Comparison of ENCODE assay signal across 9 cellular contexts in genomic region chr3:194083253-194084224, GRCh38. TPM values are rescaled to one million over a fixed set of nuclear protein-coding genes. Genes with fewer than 3 reads are reported as not detected.
DNase-seq lines count a peak whose midpoint lies in the region; ATAC-seq and TF ChIP-seq lines count a peak whose summit lies in the region.
"Had no signal": no experiment of that assay in that cellular context is flagged by ENCODE, and none has a peak within 500 bp of the region (broad histone marks: within the 10 kb centered on the region; RNA-seq: fewer than 3 reads in every experiment).

No MANE protein-coding gene starts in this region.

- H3K4me3 ChIP-seq in HEK293 (ENCODE audit: low read depth, low read length) (no peak overlapping the region), IMR-90 (ENCODE audit: insufficient read depth, low read depth, low read length) (no peak overlapping the region)

- no peak overlapping the region for H3K18ac ChIP-seq in IMR-90 (ENCODE audit: low read depth, low read length)

- intact Hi-C loops in IMR-90 (cut with micrococcal nuclease), result no loop called here

- TF ChIP-seq POLR2A in IMR-90 (IDR thresholded peaks at IDR 0.05; ENCODE audit: low read depth, low read length), result no peak

- H2BK15ac ChIP-seq in IMR-90 (ENCODE audit: low read depth, low read length), result no peak overlapping the region

- H3K14ac ChIP-seq in IMR-90 (replicated peaks; ENCODE audit: low read depth, low read length), result no peak overlapping the region

- TF ChIP-seq CTCF in HEK293 (tag by site-specific recombination; IDR thresholded peaks at IDR 0.05), result no peak
- TF ChIP-seq CTCF in IMR-90 (conservative IDR thresholded peaks at IDR 0.05; ENCODE audit: low read depth, low read length), result no peak
- TF ChIP-seq CTCF in neural crest cell (conservative IDR thresholded peaks at IDR 0.05), result no peak

- H3K23ac ChIP-seq in IMR-90 (ENCODE audit: low read depth, low read length), result no peak overlapping the region

- dilution Hi-C loops in IMR-90 (cut with HindIII; ENCODE audit: low sequenced_read_pairs, unreplicated experiment), result no loop called here

- WGBS in IMR-90 (ENCODE audit: extremely low coverage in 2 of 2, insufficient read length in 1 of 2), 2 experiments, result 94% methylated on average over 3 of the region's 11 CpGs; no CpG with 5 or more reads in 1 of the 2 experiments

- H3K4me2 ChIP-seq in IMR-90 (ENCODE audit: low read depth, low read length), result no peak overlapping the region

- H4K20me1 ChIP-seq in IMR-90 (ENCODE audit: insufficient read depth, low read length), result no peaks in the 10 kb centered on the region

- H2BK5ac ChIP-seq in IMR-90 (ENCODE audit: low read depth, low read length, poor library complexity, severe bottlenecking), result no peak overlapping the region

- no peak overlapping the region for H2AK9ac ChIP-seq in IMR-90 (replicated peaks; ENCODE audit: low read depth, low read length, poor library complexity)

- peaks cover 58% of the 10 kb centered on the region for H3K27me3 Mint-ChIP-seq in neural crest cell (ENCODE audit: low read depth)

- H3K27ac ChIP-seq in HEK293 (ENCODE audit: extremely low read depth, low read depth, low read length) (no peak overlapping the region), IMR-90 (ENCODE audit: insufficient read depth, low read length) (no peak overlapping the region)

- POLR2A ChIA-PET in HEK293 (lab: Yijun Ruan, JAX) (interaction anchor here (1.2 kb wide), 1 partner anchor 12 kb away, joined by 3 read pairs; no protein-coding TSS in a partner anchor), IMR-90 (lab: Charles Lee; ENCODE audit: unreplicated experiment) (no interaction called here)

- no peaks in the 10 kb centered on the region for H3K9me3 ChIP-seq in HEK293 (ENCODE audit: control insufficient read depth, insufficient read depth, low read depth, low read length)
- H3K9me3 ChIP-seq in IMR-90 (ENCODE audit: control insufficient read depth, insufficient read depth, low read length), result no peaks in the 10 kb centered on the region

- H3K36me3 ChIP-seq in HEK293 (ENCODE audit: control insufficient read depth in 2 of 2, insufficient read depth in 1 of 2, low read length in 2 of 2), result no peaks in the 10 kb centered on the region
- H3K36me3 ChIP-seq in IMR-90 (ENCODE audit: control insufficient read depth, insufficient read depth, low read length), result no peaks in the 10 kb centered on the region

- no peaks in the 10 kb centered on the region for H3K9me3 Mint-ChIP-seq in neural crest cell

- H2BK20ac ChIP-seq in IMR-90 (ENCODE audit: low read depth, low read length), result no peak overlapping the region

- H4K8ac ChIP-seq in IMR-90 (ENCODE audit: low read depth in 2 of 2, low read length in 2 of 2), result no peak overlapping the region

- peaks cover 47% of the 10 kb centered on the region for H3K27me3 ChIP-seq in IMR-90 (ENCODE audit: control insufficient read depth, insufficient read depth, low read length)

- no peak overlapping the region for H4K91ac ChIP-seq in IMR-90 (ENCODE audit: insufficient read depth, low read depth, low read length)

- ATAC-seq in GM19023 (IDR thresholded peaks at IDR 0.05; ENCODE audit: unreplicated experiment), result peak; percentile 31
- no peak for ATAC-seq in IMR-90 (ENCODE audit: low read depth)

- TF ChIP-seq RAD21 in IMR-90 (IDR thresholded peaks at IDR 0.05; ENCODE audit: low read length), result no peak

- no TSS peak for BruUV-seq in IMR-90 (replicated peaks; lab: Mats Ljungman, UMichigan)

- H3K4me1 ChIP-seq in HEK293 (ENCODE audit: control insufficient read depth, insufficient read depth, low read length) (peaks cover 3% of the 10 kb centered on the region), IMR-90 (ENCODE audit: control insufficient read depth, insufficient read depth, low read length) (no peaks in the 10 kb centered on the region)

- H3K36me3 Mint-ChIP-seq in neural crest cell (ENCODE audit: low read depth), result no peaks in the 10 kb centered on the region

- H3K4ac ChIP-seq in IMR-90 (ENCODE audit: low read depth, low read length), result no peak overlapping the region

- H2AFZ ChIP-seq in IMR-90 (replicated peaks; ENCODE audit: low read length, poor library complexity), result no peak overlapping the region

- in situ Hi-C loops in IMR-90 (cut with MboI; ENCODE audit: low sequenced_read_pairs), result no loop called here

- peak overlapping the region; percentile 28 for H3K4me3 Mint-ChIP-seq in neural crest cell

- no peak overlapping the region for H4K5ac ChIP-seq in IMR-90 (ENCODE audit: low read depth, low read length)

- H3K4me1 Mint-ChIP-seq in neural crest cell, result peaks cover 61% of the 10 kb centered on the region

- H3K56ac ChIP-seq in IMR-90 (ENCODE audit: extremely low read depth, insufficient read depth, low read length), result no peak overlapping the region

- no peak overlapping the region for H3K9ac ChIP-seq in IMR-90 (ENCODE audit: low read depth, low read length)

- CTCF ChIA-PET in HEK293 (lab: Yijun Ruan, JAX) (interaction anchor here (0.7 kb wide), 1 partner anchor 167 kb away, joined by 3 read pairs; no protein-coding TSS in a partner anchor), IMR-90 (lab: Yijun Ruan, JAX) (interaction anchor here (0.6 kb wide), 1 partner anchor 25 kb away, joined by 3 read pairs; no protein-coding TSS in a partner anchor)

- peak overlapping the region; percentile 95 for H3K27ac Mint-ChIP-seq in neural crest cell (ENCODE audit: unreplicated experiment)

- H3K9me1 ChIP-seq in IMR-90 (ENCODE audit: insufficient read depth, low read length), result no peaks in the 10 kb centered on the region

- H2AK5ac ChIP-seq in IMR-90 (ENCODE audit: low read depth, low read length), result no peak overlapping the region

- DNase-seq in IMR-90 (no peak), neural crest cell (ENCODE audit: low read depth, low spot score) (no peak), SIG-M5 (lab: John Stamatoyannopoulos, UW) (no peak), GM03348 (ENCODE audit: low spot score) (no peak), pons (ENCODE audit: low spot score) (no peak)
- DNase-seq in stimulated activated CD4-positive, alpha-beta T cell treated with anti-CD3 and anti-CD28 coated beads, Interleukin-4, amount 100 ng/mL, for 24 hours, result no peak
- DNase-seq: activated naive CD4-positive, alpha-beta T cell had no signal

- H3K79me1 ChIP-seq in IMR-90 (ENCODE audit: low read depth in 1 of 2, low read length in 2 of 2), result no peaks in the 10 kb centered on the region

- H2BK120ac ChIP-seq in IMR-90 (ENCODE audit: low read depth, low read length), result no peak overlapping the region

TF ChIP-seq in HEK293, 187 proteins besides CTCF, POLR2A, EP300 and RAD21:
- TF ChIP-seq YY1 (tag by site-specific recombination; IDR thresholded peaks at IDR 0.05) (no peak), ZIC2 (tag by site-specific recombination; IDR thresholded peaks at IDR 0.05) (peak; percentile 60; the same call in 1 of the 2 replicates), ZNF26 (tag by site-specific recombination; IDR thresholded peaks at IDR 0.05) (no peak), ZBTB7A (tag by site-specific recombination; IDR thresholded peaks at IDR 0.05; ENCODE audit: low read depth) (no peak), ZSCAN16 (tag by site-specific recombination; IDR thresholded peaks at IDR 0.05) (no peak), ZNF433 (tag by site-specific recombination; IDR thresholded peaks at IDR 0.05; ENCODE audit: low read depth) (no peak), ZNF16 (tag by site-specific recombination; IDR thresholded peaks at IDR 0.05; ENCODE audit: low read depth) (no peak)

TF ChIP-seq in IMR-90, 13 proteins besides CTCF, POLR2A, EP300 and RAD21:
- 0 out of 2 replicates have a peak, but pooled peaks have one; percentile 9 for TF ChIP-seq CEBPB (IDR thresholded peaks at IDR 0.05; ENCODE audit: low read depth, low read length)
- TF ChIP-seq MAFK (IDR thresholded peaks at IDR 0.05; ENCODE audit: low read depth, low read length), result no peak
TF ChIP-seq in IMR-90: peak in this region for 1.

RNA-seq across cellular contexts. Expression of gene HES1, which starts 52.4 kb away (rescaled TPM):
- total RNA-seq in IMR-90 (2012; rRNA removed), result 3.6 and 8.3 TPM in 2 replicates
- 6.7 and 30.8 TPM in 2 replicates for polyA plus RNA-seq in IMR-90 (2012; rRNA removed)
- polyA plus RNA-seq in IMR-90 (2012; cell fraction: cytosol; rRNA removed), result 47.0 and 52.5 TPM in 2 replicates
- 171 and 213 TPM in 2 replicates for polyA plus RNA-seq in IMR-90 (2012; cell fraction: nucleus; rRNA removed; ENCODE audit: low replicate concordance)
- total RNA-seq in neural crest cell, result 32.6 and 36.2 TPM in 2 replicates
